Comparison of ENCODE assay signal across 11 cellular contexts in genomic region chr11:60786811-60787567, GRCh38. TPM values are rescaled to one million over a fixed set of nuclear protein-coding genes. Genes with fewer than 3 reads are reported as not detected.
DNase-seq lines count a peak whose midpoint lies in the region; ATAC-seq and TF ChIP-seq lines count a peak whose summit lies in the region.
"Had no signal": no experiment of that assay in that cellular context is flagged by ENCODE, and none has a peak within 500 bp of the region (broad histone marks: within the 10 kb centered on the region; RNA-seq: fewer than 3 reads in every experiment).

No MANE protein-coding gene starts in this region.

- H3K27ac ChIP-seq in psoas muscle = no peak overlapping the region

- H3K4me1 ChIP-seq in psoas muscle = peaks cover 5% of the 10 kb centered on the region

- H3K36me3 Mint-ChIP-seq in activated naive CD8-positive, alpha-beta T cell treated with anti-CD3 and anti-CD28 coated beads for 36 hours = no peaks in the 10 kb centered on the region
- no peaks in the 10 kb centered on the region for H3K36me3 Mint-ChIP-seq in stimulated activated effector memory CD8-positive, alpha-beta T cell treated with anti-CD3 and anti-CD28 coated beads, Interleukin-12 subunit alpha, Interleukin-12 subunit beta, amount 100 ng/mL, for 72 hours

- no peaks in the 10 kb centered on the region for H3K27me3 ChIP-seq in psoas muscle (ENCODE audit: insufficient read depth in 3 of 3, low read length in 2 of 3)

- no peak overlapping the region for H3K4me3 Mint-ChIP-seq in activated naive CD8-positive, alpha-beta T cell treated with anti-CD3 and anti-CD28 coated beads for 36 hours
- H3K4me3 Mint-ChIP-seq in stimulated activated effector memory CD8-positive, alpha-beta T cell treated with anti-CD3 and anti-CD28 coated beads, Interleukin-12 subunit alpha, Interleukin-12 subunit beta, amount 100 ng/mL, for 72 hours = no peak overlapping the region

- H3K9me3 ChIP-seq in psoas muscle = no peaks in the 10 kb centered on the region

- H3K27ac Mint-ChIP-seq in activated naive CD8-positive, alpha-beta T cell treated with anti-CD3 and anti-CD28 coated beads for 36 hours = no peak overlapping the region
- H3K27ac Mint-ChIP-seq in stimulated activated effector memory CD8-positive, alpha-beta T cell treated with anti-CD3 and anti-CD28 coated beads, Interleukin-12 subunit alpha, Interleukin-12 subunit beta, amount 100 ng/mL, for 72 hours = no peak overlapping the region

- ATAC-seq in psoas muscle = peak; percentile 77 to 80 (median 80)
- no peak for ATAC-seq in GM21447 (IDR thresholded peaks at IDR 0.05; ENCODE audit: unreplicated experiment)
- no peak for ATAC-seq in stimulated activated effector memory CD8-positive, alpha-beta T cell treated with anti-CD3 and anti-CD28 coated beads, Interleukin-12 subunit alpha, Interleukin-12 subunit beta, amount 100 ng/mL, for 72 hours
- no peak for ATAC-seq in GM21360 (IDR thresholded peaks at IDR 0.05; ENCODE audit: unreplicated experiment)

- no peak for TF ChIP-seq CTCF in psoas muscle (IDR thresholded peaks at IDR 0.05)

- no peaks in the 10 kb centered on the region for H3K9me3 Mint-ChIP-seq in activated naive CD8-positive, alpha-beta T cell treated with anti-CD3 and anti-CD28 coated beads for 36 hours
- H3K9me3 Mint-ChIP-seq in stimulated activated effector memory CD8-positive, alpha-beta T cell treated with anti-CD3 and anti-CD28 coated beads, Interleukin-12 subunit alpha, Interleukin-12 subunit beta, amount 100 ng/mL, for 72 hours = no peaks in the 10 kb centered on the region

- H3K36me3 ChIP-seq in psoas muscle (ENCODE audit: insufficient read depth in 1 of 2, low read depth in 1 of 2) = no peaks in the 10 kb centered on the region

- H3K4me1 Mint-ChIP-seq in activated naive CD8-positive, alpha-beta T cell treated with anti-CD3 and anti-CD28 coated beads for 36 hours = no peaks in the 10 kb centered on the region
- H3K4me1 Mint-ChIP-seq in stimulated activated effector memory CD8-positive, alpha-beta T cell treated with anti-CD3 and anti-CD28 coated beads, Interleukin-12 subunit alpha, Interleukin-12 subunit beta, amount 100 ng/mL, for 72 hours = no peaks in the 10 kb centered on the region

- whole genome bisulfite sequencing in psoas muscle, 3 donors = 30 to 43% (median 34%) methylated on average over 15 of the region's 15 CpGs

- peak; percentile 95 for DNase-seq in EH (ENCODE audit: low read depth)
- DNase-seq in RPMI7951 (ENCODE audit: low read depth) = peak; percentile 78
- peak; percentile 57 for DNase-seq in glomerular visceral epithelial cell (ENCODE audit: extremely low spot score)
- peak; percentile 74 to 86 for DNase-seq in psoas muscle
- DNase-seq in activated naive CD8-positive, alpha-beta T cell treated with anti-CD3 and anti-CD28 coated beads for 36 hours = no peak
- DNase-seq in stimulated activated effector memory CD8-positive, alpha-beta T cell treated with anti-CD3 and anti-CD28 coated beads, Interleukin-12 subunit alpha, Interleukin-12 subunit beta, amount 100 ng/mL, for 72 hours (ENCODE audit: low spot score in 2 of 2) = no peak
- DNase-seq: activated CD8-positive, alpha-beta memory T cell treated with anti-CD3 and anti-CD28 coated beads, Interleukin-2, amount 50 U/mL, for 4 hours; SHP77 treated with DMSO at 0.1 percent for 48 hours had no signal

- no peak overlapping the region for H3K4me3 ChIP-seq in psoas muscle

- intact Hi-C loops in psoas muscle (cut with DNase I) = no loop called here

- no peaks in the 10 kb centered on the region for H3K27me3 Mint-ChIP-seq in activated naive CD8-positive, alpha-beta T cell treated with anti-CD3 and anti-CD28 coated beads for 36 hours

RNA-seq across cellular contexts. Expression of gene MS4A10, which starts 1.9 kb away (rescaled TPM):
- total RNA-seq in RPMI7951 (2014; rRNA removed; shearing (Covaris generic)) = not detected in 2 replicates
- not detected for total RNA-seq in psoas muscle
- under 1 TPM in 1 of 3 donors, not detected in 2; 0.03 TPM for polyA plus RNA-seq in psoas muscle
- not detected for total RNA-seq in activated naive CD8-positive, alpha-beta T cell treated with anti-CD3 and anti-CD28 coated beads for 36 hours
- total RNA-seq: ureter had no signal

RNA-seq across cellular contexts. Expression of gene MS4A15, which starts 30.3 kb away (rescaled TPM):
- not detected in 2 replicates for total RNA-seq in RPMI7951 (2014; rRNA removed; shearing (Covaris generic))
- total RNA-seq in psoas muscle = not detected
- polyA plus RNA-seq in psoas muscle = not detected
- not detected for total RNA-seq in activated naive CD8-positive, alpha-beta T cell treated with anti-CD3 and anti-CD28 coated beads for 36 hours
- total RNA-seq: ureter had no signal

RNA-seq across cellular contexts. Expression of gene CCDC86, which starts 54.9 kb away (rescaled TPM):
- total RNA-seq in RPMI7951 (2014; rRNA removed; shearing (Covaris generic)) = 10.1 and 13.5 TPM in 2 replicates
- 10 to 100 TPM; 24.8 to 43.9 (median 30.1) TPM for total RNA-seq in psoas muscle
- 10 to 100 TPM; 36.2 to 55.4 (median 53.6) TPM for polyA plus RNA-seq in psoas muscle
- total RNA-seq in activated naive CD8-positive, alpha-beta T cell treated with anti-CD3 and anti-CD28 coated beads for 36 hours = 10 to 100 TPM; 94.4 to 96.3 TPM

Comparison
In these comparisons a context has a peak if more than half of its experiments do, and no peak if none do; other contexts are left out.
1. DNase-seq: peak in EH (single experiment), RPMI7951 (single experiment), glomerular visceral epithelial cell (single experiment) and psoas muscle (2 of 2); none in activated naive CD8-positive, alpha-beta T cell treated with anti-CD3 and anti-CD28 coated beads for 36 hours (single experiment) and stimulated activated effector memory CD8-positive, alpha-beta T cell treated with anti-CD3 and anti-CD28 coated beads, Interleukin-12 subunit alpha, Interleukin-12 subunit beta, amount 100 ng/mL, for 72 hours (0 of 2).
2. ATAC-seq: peak in psoas muscle (4 of 4); none in GM21447 (single experiment), stimulated activated effector memory CD8-positive, alpha-beta T cell treated with anti-CD3 and anti-CD28 coated beads, Interleukin-12 subunit alpha, Interleukin-12 subunit beta, amount 100 ng/mL, for 72 hours (single experiment) and GM21360 (single experiment).